ENCODE assay signal across 9 cellular contexts in the genomic region with DNA sequence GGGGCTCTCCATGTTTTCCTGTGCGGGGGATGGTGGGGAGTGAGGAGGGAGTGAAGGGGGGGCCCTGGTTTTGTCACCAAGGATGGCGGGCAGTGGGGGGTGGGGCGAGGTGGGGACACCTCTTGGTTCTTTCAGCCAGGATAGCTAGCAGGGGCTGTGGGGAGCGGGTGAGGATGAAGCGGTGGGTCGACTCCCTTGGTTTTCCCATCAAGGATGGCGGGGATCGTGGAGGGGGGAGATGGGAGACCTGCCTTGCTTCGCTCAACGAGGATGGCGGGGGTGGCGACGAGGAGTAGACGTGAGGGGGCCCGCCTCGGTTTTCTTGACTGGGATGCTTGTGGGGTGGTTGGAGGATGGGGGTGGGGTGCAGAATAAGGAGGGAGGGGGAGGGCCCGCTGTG. TPM values are rescaled to one million over a fixed set of nuclear protein-coding genes. Genes with fewer than 3 reads are reported as not detected.
DNase-seq lines count a peak whose midpoint lies in the region; ATAC-seq and TF ChIP-seq lines count a peak whose summit lies in the region.
"Had no signal": no experiment of that assay in that cellular context is flagged by ENCODE, and none has a peak within 500 bp of the region (broad histone marks: within the 10 kb centered on the region; RNA-seq: fewer than 3 reads in every experiment).

No MANE protein-coding gene starts in this region.

- H3K4me3 ChIP-seq in astrocyte of the spinal cord (ENCODE audit: low read depth, low read length) (peak overlapping the region; percentile 51), kidney epithelial cell (ENCODE audit: low read depth, low read length) (peak overlapping the region; percentile 53), tibial artery (peak overlapping the region; percentile 87 to 89)

- peak overlapping the region; percentile 35 for H3K4me3 Mint-ChIP-seq in activated CD8-positive, alpha-beta memory T cell treated with anti-CD3 and anti-CD28 coated beads, Interleukin-2, amount 10 ng/mL, durations not matched to agents 7 days and 5 days

- in situ Hi-C loops in astrocyte of the spinal cord (cut with HindIII; ENCODE audit: low sequenced_read_pairs), result no loop called here

- ATAC-seq in activated CD8-positive, alpha-beta memory T cell treated with anti-CD3 and anti-CD28 coated beads, Interleukin-2, amount 10 ng/mL, durations not matched to agents 7 days and 5 days, result no peak
- ATAC-seq in GM21390 (IDR thresholded peaks at IDR 0.05; ENCODE audit: unreplicated experiment) (no peak), GM18861 (IDR thresholded peaks at IDR 0.05; ENCODE audit: unreplicated experiment) (no peak)

- peaks cover 3% of the 10 kb centered on the region for H3K27me3 ChIP-seq in kidney epithelial cell (ENCODE audit: control insufficient read depth, insufficient read depth, low read length)
- no peaks in the 10 kb centered on the region for H3K27me3 ChIP-seq in tibial artery

- no peaks in the 10 kb centered on the region for H3K9me3 ChIP-seq in tibial artery

- peaks cover 18% of the 10 kb centered on the region for H3K4me1 Mint-ChIP-seq in activated CD8-positive, alpha-beta memory T cell treated with anti-CD3 and anti-CD28 coated beads, Interleukin-2, amount 10 ng/mL, durations not matched to agents 7 days and 5 days

- peak overlapping the region; percentile 98 for H3K27ac ChIP-seq in tibial artery

- intact Hi-C loops in tibial artery (cut with DNase I; ENCODE audit: low total_unique reads), result loop anchor here (10.0 kb wide), 1 partner anchor 83 kb away; no protein-coding TSS in a partner anchor

- no peaks in the 10 kb centered on the region for H3K36me3 ChIP-seq in kidney epithelial cell (ENCODE audit: control insufficient read depth, insufficient read depth, low read length)
- H3K36me3 ChIP-seq in tibial artery, result no peaks in the 10 kb centered on the region

- peaks cover 0 to 18% (median 0%) of the 10 kb centered on the region in 4 donors for H3K4me1 ChIP-seq in tibial artery

- H3K36me3 Mint-ChIP-seq in activated CD8-positive, alpha-beta memory T cell treated with anti-CD3 and anti-CD28 coated beads, Interleukin-2, amount 10 ng/mL, durations not matched to agents 7 days and 5 days, result no peaks in the 10 kb centered on the region

- no peak overlapping the region for H3K27ac Mint-ChIP-seq in activated CD8-positive, alpha-beta memory T cell treated with anti-CD3 and anti-CD28 coated beads, Interleukin-2, amount 10 ng/mL, durations not matched to agents 7 days and 5 days
- H3K27ac Mint-ChIP-seq: stimulated activated naive CD8-positive, alpha-beta T cell treated with anti-CD3 and anti-CD28 coated beads, Interleukin-15, Interleukin-2, amounts not matched to agents 100 ng/mL and 50 ng/mL, for 24 hours had no signal

- no peaks in the 10 kb centered on the region for H3K9me3 Mint-ChIP-seq in activated CD8-positive, alpha-beta memory T cell treated with anti-CD3 and anti-CD28 coated beads, Interleukin-2, amount 10 ng/mL, durations not matched to agents 7 days and 5 days (ENCODE audit: low read depth)

- DNase-seq in activated CD8-positive, alpha-beta memory T cell treated with anti-CD3 and anti-CD28 coated beads, Interleukin-2, amount 10 ng/mL, durations not matched to agents 7 days and 5 days, result no peak
- DNase-seq in activated CD8-positive, alpha-beta memory T cell treated with anti-CD3 and anti-CD28 coated beads, Interleukin-2, amount 50 U/mL, for 4 hours, result no peak
- DNase-seq in astrocyte of the spinal cord (ENCODE audit: low read depth, low spot score), result no peak
- no peak for DNase-seq in kidney epithelial cell (ENCODE audit: low read depth)
- no peak for DNase-seq in tibial artery
- no peak for DNase-seq in NCI-H774 (lab: John Stamatoyannopoulos, UW)

- TF ChIP-seq CTCF in astrocyte of the spinal cord (IDR thresholded peaks at IDR 0.05; ENCODE audit: low read depth, low read length) (no peak), kidney epithelial cell (IDR thresholded peaks at IDR 0.05; ENCODE audit: insufficient read depth, low read length, poor library complexity, severe bottlenecking) (no peak), tibial artery (IDR thresholded peaks at IDR 0.05) (no peak)

- peaks cover 16% of the 10 kb centered on the region for H3K27me3 Mint-ChIP-seq in activated CD8-positive, alpha-beta memory T cell treated with anti-CD3 and anti-CD28 coated beads, Interleukin-2, amount 10 ng/mL, durations not matched to agents 7 days and 5 days

- CTCF ChIA-PET in activated CD8-positive, alpha-beta memory T cell treated with anti-CD3 and anti-CD28 coated beads, Interleukin-2, amount 10 ng/mL, durations not matched to agents 7 days and 5 days (lab: Charles Lee), result no interaction called here

RNA-seq across cellular contexts. Expression of gene FHL1, which starts 0.6 kb away (rescaled TPM):
- 10 to 100 TPM; 12.4 to 15.9 TPM for total RNA-seq in activated CD8-positive, alpha-beta memory T cell treated with anti-CD3 and anti-CD28 coated beads, Interleukin-2, amount 10 ng/mL, durations not matched to agents 7 days and 5 days
- 37.3 and 42.0 TPM in 2 replicates for total RNA-seq in kidney epithelial cell
